ENCODE assay signal across 1 cellular context in genomic region chr20:48934966-48935365, GRCh38.
A peak's percentile ranks its signal among the peaks of the same experiment; 100 is the strongest.
TF ChIP-seq lines count a peak whose summit lies in the region.

No MANE protein-coding gene starts in this region.

TF ChIP-seq in GM12878, 131 proteins besides CTCF, POLR2A, EP300 and RAD21:
- TF ChIP-seq ZBTB40 (IDR thresholded peaks at IDR 0.05; ENCODE audit: borderline replicate concordance) (peak; percentile 47), IKZF2 (IDR thresholded peaks at IDR 0.05) (0 out of 4 replicates have a peak, but pooled peaks of 1 of the 2 experiments have one; percentile 23)
